In the genomic region with DNA sequence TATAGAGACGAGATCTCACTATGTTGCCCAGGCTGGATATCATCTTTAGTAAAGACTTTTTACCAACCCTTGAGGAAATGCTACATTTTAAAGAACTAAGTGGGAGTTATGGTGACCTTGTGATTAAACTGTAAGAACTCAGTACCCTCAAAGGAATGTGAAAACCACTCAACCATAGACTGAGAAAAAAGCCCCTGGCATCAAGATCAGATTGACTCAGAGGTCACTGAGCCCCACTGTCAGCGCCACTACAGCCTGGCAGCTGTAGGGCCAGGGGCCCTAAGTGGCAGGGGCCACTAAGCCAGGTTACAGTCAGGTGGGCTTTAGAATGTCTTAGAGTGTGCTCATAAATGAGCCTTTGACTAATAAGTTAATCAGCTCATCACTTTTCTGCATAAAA, we compare ENCODE assay signal across 18 cellular contexts. TPM values are rescaled to one million over a fixed set of nuclear protein-coding genes. Genes with fewer than 3 reads are reported as not detected.
DNase-seq lines count a peak whose midpoint lies in the region; ATAC-seq and TF ChIP-seq lines count a peak whose summit lies in the region.
"Had no signal": no experiment of that assay in that cellular context is flagged by ENCODE, and none has a peak within 500 bp of the region (broad histone marks: within the 10 kb centered on the region; RNA-seq: fewer than 3 reads in every experiment).

No MANE protein-coding gene starts in this region.

- H3K4me3 Mint-ChIP-seq in activated T-cell treated with anti-CD3 and anti-CD28 coated beads, Interleukin-2, amount 50 U/mL, for 72 hours, result no peak overlapping the region
- no peak overlapping the region for H3K4me3 Mint-ChIP-seq in activated B cell treated with CpG ODN at 0.5 μM for 24 hours

- no peak for TF ChIP-seq CTCF in activated B cell treated with CpG ODN at 0.5 μM for 24 hours (IDR thresholded peaks at IDR 0.05)

- no peaks in the 10 kb centered on the region for H3K27me3 Mint-ChIP-seq in activated T-cell treated with anti-CD3 and anti-CD28 coated beads, Interleukin-2, amount 50 U/mL, for 72 hours (ENCODE audit: low read depth)
- H3K27me3 Mint-ChIP-seq in activated B cell treated with CpG ODN at 0.5 μM for 24 hours, result no peaks in the 10 kb centered on the region

- peak overlapping the region; percentile 39 for H3K27ac ChIP-seq in subcutaneous abdominal adipose tissue (ENCODE audit: low read depth, low read length)
- H3K27ac ChIP-seq: BLaER1 treated with 17β-estradiol and CSF1 and Interleukin-3, amounts not matched to agents 10 nM and 100 nM had no signal

- DNase-seq in activated T-cell treated with anti-CD3 and anti-CD28 coated beads, Interleukin-2, amount 50 U/mL, for 72 hours, result no peak
- DNase-seq in activated T-cell treated with anti-CD3 and anti-CD28 coated beads, Interleukin-2, amount 50 U/mL, for 48 hours, result no peak
- DNase-seq in activated B cell treated with CpG ODN at 0.5 μM for 24 hours, result no peak
- peak; percentile 75 for DNase-seq in kidney tubule cell (ENCODE audit: low spot score)
- no peak for DNase-seq in GM19240 (ENCODE audit: insufficient read length, low spot score)
- DNase-seq in activated effector memory CD4-positive, alpha-beta T cell treated with anti-CD3 and anti-CD28 coated beads, Interleukin-2, amount 50 U/mL, for 16 hours, result no peak
- DNase-seq: DMS153, MG63, NCI-H1092 treated with DMSO at 0.1 percent for 48 hours, NCI-H524 had no signal

- H3K9me3 Mint-ChIP-seq in activated T-cell treated with anti-CD3 and anti-CD28 coated beads, Interleukin-2, amount 50 U/mL, for 72 hours, result no peaks in the 10 kb centered on the region
- peaks cover 2% of the 10 kb centered on the region for H3K9me3 Mint-ChIP-seq in activated B cell treated with CpG ODN at 0.5 μM for 24 hours

- intact Hi-C loops in activated B cell treated with CpG ODN at 0.5 μM for 24 hours (cut with micrococcal nuclease), result no loop called here

- H3K9me3 ChIP-seq in subcutaneous abdominal adipose tissue (ENCODE audit: control insufficient read depth in 5 of 5, low read length in 5 of 5), result no peaks in the 10 kb centered on the region
- H3K9me3 ChIP-seq: MG63 had no signal

- peaks cover 3 to 30% of the 10 kb centered on the region in 2 donors for H3K36me3 Mint-ChIP-seq in activated T-cell treated with anti-CD3 and anti-CD28 coated beads, Interleukin-2, amount 50 U/mL, for 72 hours (ENCODE audit: insufficient read depth in 2 of 2)
- H3K36me3 Mint-ChIP-seq in activated B cell treated with CpG ODN at 0.5 μM for 24 hours (ENCODE audit: low read depth), result peaks cover 66% of the 10 kb centered on the region

- H3K4me1 Mint-ChIP-seq in activated T-cell treated with anti-CD3 and anti-CD28 coated beads, Interleukin-2, amount 50 U/mL, for 72 hours (ENCODE audit: low read depth), result peaks cover 11% of the 10 kb centered on the region
- peaks cover 10% of the 10 kb centered on the region for H3K4me1 Mint-ChIP-seq in activated B cell treated with CpG ODN at 0.5 μM for 24 hours

- H3K9ac ChIP-seq in subcutaneous abdominal adipose tissue (ENCODE audit: low read length in 5 of 5), result no peak overlapping the region
- H3K9ac ChIP-seq: BLaER1 treated with 17β-estradiol and CSF1 and Interleukin-3, amounts not matched to agents 10 nM and 100 nM had no signal

- CTCF ChIA-PET in activated B cell treated with CpG ODN at 0.5 μM for 24 hours (lab: Charles Lee), result interaction anchor here (0.5 to 0.9 kb wide), 2 partner anchors 10 to 100 kb away, joined by 3 read pairs; no protein-coding TSS in a partner anchor

- POLR2A ChIA-PET in activated B cell treated with CpG ODN at 0.5 μM for 24 hours (lab: Charles Lee), result no interaction called here

- no peak for ATAC-seq in activated T-cell treated with anti-CD3 and anti-CD28 coated beads, Interleukin-2, amount 50 U/mL, for 72 hours (replicated peaks in 1 of 2)
- peak; percentile 14 for ATAC-seq in activated B cell treated with CpG ODN at 0.5 μM for 24 hours (ENCODE audit: low read depth)
- no peak for ATAC-seq in HG02870 (IDR thresholded peaks at IDR 0.05; ENCODE audit: unreplicated experiment)
- ATAC-seq: Panc1, Right ventricle myocardium inferior had no signal

- peaks cover 0 to 31% (median 13%) of the 10 kb centered on the region in 5 donors for H3K4me1 ChIP-seq in subcutaneous abdominal adipose tissue (ENCODE audit: control insufficient read depth in 5 of 5, insufficient read depth in 5 of 5, low read length in 5 of 5)

- no peak overlapping the region for H3K4me3 ChIP-seq in subcutaneous abdominal adipose tissue (ENCODE audit: low read depth in 1 of 5, low read length in 5 of 5)
- H3K4me3 ChIP-seq: BLaER1 treated with 17β-estradiol and CSF1 and Interleukin-3, amounts not matched to agents 10 nM and 100 nM; MG63 had no signal

- peak overlapping the region; percentile 28 for H3K27ac Mint-ChIP-seq in activated T-cell treated with anti-CD3 and anti-CD28 coated beads, Interleukin-2, amount 50 U/mL, for 72 hours
- H3K27ac Mint-ChIP-seq in activated B cell treated with CpG ODN at 0.5 μM for 24 hours, result no peak overlapping the region

- H3K27me3 ChIP-seq in subcutaneous abdominal adipose tissue (ENCODE audit: control insufficient read depth in 5 of 5, insufficient read depth in 4 of 5, low read length in 5 of 5), result no peaks in the 10 kb centered on the region
- H3K27me3 ChIP-seq: BLaER1 treated with 17β-estradiol and CSF1 and Interleukin-3, amounts not matched to agents 10 nM and 100 nM; MG63 had no signal

- H3K36me3 ChIP-seq in subcutaneous abdominal adipose tissue (ENCODE audit: control insufficient read depth in 5 of 5, insufficient read depth in 5 of 5, low read length in 5 of 5), result peaks cover 3 to 15% (median 12%) of the 10 kb centered on the region in 5 donors
- H3K36me3 ChIP-seq: MG63 had no signal

RNA-seq across cellular contexts. Expression of a gene that starts 55.9 kb away (rescaled TPM):
- total RNA-seq in activated T-cell treated with anti-CD3 and anti-CD28 coated beads, Interleukin-2, amount 50 U/mL, for 72 hours, result 10 to 100 TPM; 44.1 to 49.7 TPM
- total RNA-seq in activated B cell treated with CpG ODN at 0.5 μM for 24 hours, result 79.1 and 85.5 TPM in 2 replicates
- total RNA-seq: A172, H4, HT-29 had no signal
